In genomic region chr12:89992668-89993401, GRCh38 we compare ENCODE assay signal across 1 cellular context.
TF ChIP-seq lines count a peak whose summit lies in the region.

No MANE protein-coding gene starts in this region.

TF ChIP-seq in GM23338, 12 proteins besides CTCF, POLR2A, EP300 and RAD21 (continued from another document):
- TF ChIP-seq, protein P1, sequence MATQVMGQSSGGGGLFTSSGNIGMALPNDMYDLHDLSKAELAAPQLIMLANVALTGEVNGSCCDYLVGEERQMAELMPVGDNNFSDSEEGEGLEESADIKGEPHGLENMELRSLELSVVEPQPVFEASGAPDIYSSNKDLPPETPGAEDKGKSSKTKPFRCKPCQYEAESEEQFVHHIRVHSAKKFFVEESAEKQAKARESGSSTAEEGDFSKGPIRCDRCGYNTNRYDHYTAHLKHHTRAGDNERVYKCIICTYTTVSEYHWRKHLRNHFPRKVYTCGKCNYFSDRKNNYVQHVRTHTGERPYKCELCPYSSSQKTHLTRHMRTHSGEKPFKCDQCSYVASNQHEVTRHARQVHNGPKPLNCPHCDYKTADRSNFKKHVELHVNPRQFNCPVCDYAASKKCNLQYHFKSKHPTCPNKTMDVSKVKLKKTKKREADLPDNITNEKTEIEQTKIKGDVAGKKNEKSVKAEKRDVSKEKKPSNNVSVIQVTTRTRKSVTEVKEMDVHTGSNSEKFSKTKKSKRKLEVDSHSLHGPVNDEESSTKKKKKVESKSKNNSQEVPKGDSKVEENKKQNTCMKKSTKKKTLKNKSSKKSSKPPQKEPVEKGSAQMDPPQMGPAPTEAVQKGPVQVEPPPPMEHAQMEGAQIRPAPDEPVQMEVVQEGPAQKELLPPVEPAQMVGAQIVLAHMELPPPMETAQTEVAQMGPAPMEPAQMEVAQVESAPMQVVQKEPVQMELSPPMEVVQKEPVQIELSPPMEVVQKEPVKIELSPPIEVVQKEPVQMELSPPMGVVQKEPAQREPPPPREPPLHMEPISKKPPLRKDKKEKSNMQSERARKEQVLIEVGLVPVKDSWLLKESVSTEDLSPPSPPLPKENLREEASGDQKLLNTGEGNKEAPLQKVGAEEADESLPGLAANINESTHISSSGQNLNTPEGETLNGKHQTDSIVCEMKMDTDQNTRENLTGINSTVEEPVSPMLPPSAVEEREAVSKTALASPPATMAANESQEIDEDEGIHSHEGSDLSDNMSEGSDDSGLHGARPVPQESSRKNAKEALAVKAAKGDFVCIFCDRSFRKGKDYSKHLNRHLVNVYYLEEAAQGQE (IDR thresholded peaks at IDR 0.05; ENCODE audit: unreplicated experiment), result no peak
- TF ChIP-seq NANOG (IDR thresholded peaks at IDR 0.05; ENCODE audit: borderline replicate concordance) (no peak), STAT1 (IDR thresholded peaks at IDR 0.05; ENCODE audit: unreplicated experiment) (no peak)
- TF ChIP-seq, protein P2, sequence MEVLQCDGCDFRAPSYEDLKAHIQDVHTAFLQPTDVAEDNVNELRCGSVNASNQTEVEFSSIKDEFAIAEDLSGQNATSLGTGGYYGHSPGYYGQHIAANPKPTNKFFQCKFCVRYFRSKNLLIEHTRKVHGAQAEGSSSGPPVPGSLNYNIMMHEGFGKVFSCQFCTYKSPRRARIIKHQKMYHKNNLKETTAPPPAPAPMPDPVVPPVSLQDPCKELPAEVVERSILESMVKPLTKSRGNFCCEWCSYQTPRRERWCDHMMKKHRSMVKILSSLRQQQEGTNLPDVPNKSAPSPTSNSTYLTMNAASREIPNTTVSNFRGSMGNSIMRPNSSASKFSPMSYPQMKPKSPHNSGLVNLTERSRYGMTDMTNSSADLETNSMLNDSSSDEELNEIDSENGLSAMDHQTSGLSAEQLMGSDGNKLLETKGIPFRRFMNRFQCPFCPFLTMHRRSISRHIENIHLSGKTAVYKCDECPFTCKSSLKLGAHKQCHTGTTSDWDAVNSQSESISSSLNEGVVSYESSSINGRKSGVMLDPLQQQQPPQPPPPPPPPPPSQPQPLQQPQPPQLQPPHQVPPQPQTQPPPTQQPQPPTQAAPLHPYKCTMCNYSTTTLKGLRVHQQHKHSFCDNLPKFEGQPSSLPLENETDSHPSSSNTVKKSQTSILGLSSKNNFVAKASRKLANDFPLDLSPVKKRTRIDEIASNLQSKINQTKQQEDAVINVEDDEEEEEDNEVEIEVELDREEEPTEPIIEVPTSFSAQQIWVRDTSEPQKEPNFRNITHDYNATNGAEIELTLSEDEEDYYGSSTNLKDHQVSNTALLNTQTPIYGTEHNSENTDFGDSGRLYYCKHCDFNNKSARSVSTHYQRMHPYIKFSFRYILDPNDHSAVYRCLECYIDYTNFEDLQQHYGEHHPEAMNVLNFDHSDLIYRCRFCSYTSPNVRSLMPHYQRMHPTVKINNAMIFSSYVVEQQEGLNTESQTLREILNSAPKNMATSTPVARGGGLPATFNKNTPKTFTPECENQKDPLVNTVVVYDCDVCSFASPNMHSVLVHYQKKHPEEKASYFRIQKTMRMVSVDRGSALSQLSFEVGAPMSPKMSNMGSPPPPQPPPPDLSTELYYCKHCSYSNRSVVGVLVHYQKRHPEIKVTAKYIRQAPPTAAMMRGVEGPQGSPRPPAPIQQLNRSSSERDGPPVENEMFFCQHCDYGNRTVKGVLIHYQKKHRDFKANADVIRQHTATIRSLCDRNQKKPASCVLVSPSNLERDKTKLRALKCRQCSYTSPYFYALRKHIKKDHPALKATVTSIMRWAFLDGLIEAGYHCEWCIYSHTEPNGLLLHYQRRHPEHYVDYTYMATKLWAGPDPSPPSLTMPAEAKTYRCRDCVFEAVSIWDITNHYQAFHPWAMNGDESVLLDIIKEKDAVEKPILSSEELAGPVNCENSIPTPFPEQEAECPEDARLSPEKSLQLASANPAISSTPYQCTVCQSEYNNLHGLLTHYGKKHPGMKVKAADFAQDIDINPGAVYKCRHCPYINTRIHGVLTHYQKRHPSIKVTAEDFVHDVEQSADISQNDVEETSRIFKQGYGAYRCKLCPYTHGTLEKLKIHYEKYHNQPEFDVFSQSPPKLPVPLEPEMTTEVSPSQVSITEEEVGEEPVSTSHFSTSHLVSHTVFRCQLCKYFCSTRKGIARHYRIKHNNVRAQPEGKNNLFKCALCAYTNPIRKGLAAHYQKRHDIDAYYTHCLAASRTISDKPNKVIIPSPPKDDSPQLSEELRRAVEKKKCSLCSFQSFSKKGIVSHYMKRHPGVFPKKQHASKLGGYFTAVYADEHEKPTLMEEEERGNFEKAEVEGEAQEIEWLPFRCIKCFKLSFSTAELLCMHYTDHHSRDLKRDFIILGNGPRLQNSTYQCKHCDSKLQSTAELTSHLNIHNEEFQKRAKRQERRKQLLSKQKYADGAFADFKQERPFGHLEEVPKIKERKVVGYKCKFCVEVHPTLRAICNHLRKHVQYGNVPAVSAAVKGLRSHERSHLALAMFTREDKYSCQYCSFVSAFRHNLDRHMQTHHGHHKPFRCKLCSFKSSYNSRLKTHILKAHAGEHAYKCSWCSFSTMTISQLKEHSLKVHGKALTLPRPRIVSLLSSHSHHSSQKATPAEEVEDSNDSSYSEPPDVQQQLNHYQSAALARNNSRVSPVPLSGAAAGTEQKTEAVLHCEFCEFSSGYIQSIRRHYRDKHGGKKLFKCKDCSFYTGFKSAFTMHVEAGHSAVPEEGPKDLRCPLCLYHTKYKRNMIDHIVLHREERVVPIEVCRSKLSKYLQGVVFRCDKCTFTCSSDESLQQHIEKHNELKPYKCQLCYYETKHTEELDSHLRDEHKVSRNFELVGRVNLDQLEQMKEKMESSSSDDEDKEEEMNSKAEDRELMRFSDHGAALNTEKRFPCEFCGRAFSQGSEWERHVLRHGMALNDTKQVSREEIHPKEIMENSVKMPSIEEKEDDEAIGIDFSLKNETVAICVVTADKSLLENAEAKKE (CRISPR knock-in tag; IDR thresholded peaks at IDR 0.05), result no peak
